31 cellular contexts compared by ENCODE assay signal in genomic region chr7:136079066-136079465, GRCh38.
"Had no signal": no experiment of that assay in that cellular context is flagged by ENCODE, and none has a peak within 500 bp of the region (broad histone marks: within the 10 kb centered on the region; RNA-seq: fewer than 3 reads in every experiment).

No MANE protein-coding gene starts in this region.

- H3K9ac ChIP-seq: neural progenitor cell, parathyroid adenoma had no signal

- H3K27ac ChIP-seq: neural progenitor cell, ovary, parathyroid adenoma, psoas muscle, right lobe of liver, sigmoid colon, spleen, suprapubic skin, testis, tibial artery, transverse colon, upper lobe of right lung, uterus had no signal

- H3K79me2 ChIP-seq: parathyroid adenoma had no signal

- FAIRE-seq: small intestine had no signal

- H3K27me3 ChIP-seq: neural progenitor cell, ovary, right lobe of liver, sigmoid colon, spleen, suprapubic skin, testis, tibial artery, transverse colon, upper lobe of right lung, uterus had no signal

- H3K4me1 Mint-ChIP-seq: naive thymus-derived CD8-positive, alpha-beta T cell; neural progenitor cell; stimulated activated memory B cell treated with anti-CD40 and anti-IgM and Interleukin-4, amounts not matched to agents 10 μg/mL and 1 μg/mL and 100 μg/mL, for 72 hours; stimulated activated naive CD8-positive, alpha-beta T cell treated with anti-CD3 and anti-CD28 coated beads, Interleukin-15, amount 100 ng/mL, for 72 hours had no signal

- DNase-seq: naive thymus-derived CD8-positive, alpha-beta T cell; occipital lobe; ovary; posterior cingulate gyrus; psoas muscle; right cardiac atrium; right lobe of liver; sigmoid colon; small intestine; spleen; stimulated activated CD4-positive, alpha-beta T cell treated with anti-CD3 and anti-CD28 coated beads, Interleukin-12 subunit alpha, Interleukin-12 subunit beta, amount 100 ng/mL, for 4 hours; stimulated activated CD4-positive, alpha-beta T cell treated with anti-CD3 and anti-CD28 coated beads, Interleukin-1b, Interleukin-23, amount 100 ng/mL, for 48 hours; stimulated activated CD4-positive, alpha-beta T cell treated with anti-CD3 and anti-CD28 coated beads, Interleukin-4, amount 100 ng/mL, for 1 hour; stimulated activated CD4-positive, alpha-beta T cell treated with anti-CD3 and anti-CD28 coated beads, Interleukin-4, amount 100 ng/mL, for 4 hours; stimulated activated CD8-positive, alpha-beta memory T cell treated with anti-CD3 and anti-CD28 coated beads, Interleukin-4, amount 100 ng/mL, for 48 hours; stimulated activated naive CD4-positive, alpha-beta T cell; stimulated activated naive CD8-positive, alpha-beta T cell treated with anti-CD3 and anti-CD28 coated beads, Interleukin-15, amount 100 ng/mL, for 72 hours; stimulated activated naive CD8-positive, alpha-beta T cell treated with anti-CD3 and anti-CD28 coated beads, Interleukin-15, Interleukin-2, amounts not matched to agents 100 U/mL and 50 U/mL, for 24 hours; substantia nigra; testis; tibial artery; transverse colon; upper lobe of right lung; uterus had no signal

- ATAC-seq: naive thymus-derived CD8-positive, alpha-beta T cell; natural killer cell treated with Interleukin-12 subunit alpha and Interleukin-12 subunit beta and Interleukin-15 and Interleukin-18, amount 100 ng/mL, for 72 hours; right cardiac atrium; right lobe of liver; stimulated activated memory B cell treated with anti-CD40 and anti-IgM and Interleukin-4, amounts not matched to agents 10 μg/mL and 1 μg/mL and 100 μg/mL, for 72 hours; stimulated activated naive CD8-positive, alpha-beta T cell treated with anti-CD3 and anti-CD28 coated beads, Interleukin-15, amount 100 ng/mL, for 72 hours; stimulated activated naive CD8-positive, alpha-beta T cell treated with anti-CD3 and anti-CD28 coated beads, Interleukin-15, Interleukin-2, amounts not matched to agents 100 U/mL and 50 U/mL, for 24 hours; upper lobe of right lung had no signal

- H3K9me3 ChIP-seq: ovary, psoas muscle, right lobe of liver, sigmoid colon, spleen, suprapubic skin, testis, tibial artery, transverse colon, upper lobe of right lung, uterus had no signal

- H3K4me3 ChIP-seq: neural progenitor cell, ovary, psoas muscle, right lobe of liver, sigmoid colon, spleen, suprapubic skin, testis, tibial artery, transverse colon, upper lobe of right lung, uterus had no signal

- H3K4me3 Mint-ChIP-seq: naive thymus-derived CD8-positive, alpha-beta T cell; natural killer cell treated with Interleukin-12 subunit alpha and Interleukin-12 subunit beta and Interleukin-15 and Interleukin-18, amount 100 ng/mL, for 72 hours; neural progenitor cell; stimulated activated memory B cell treated with anti-CD40 and anti-IgM and Interleukin-4, amounts not matched to agents 10 μg/mL and 1 μg/mL and 100 μg/mL, for 72 hours; stimulated activated naive CD8-positive, alpha-beta T cell treated with anti-CD3 and anti-CD28 coated beads, Interleukin-15, amount 100 ng/mL, for 72 hours; type B pancreatic cell had no signal

- H3K36me3 Mint-ChIP-seq: natural killer cell treated with Interleukin-12 subunit alpha and Interleukin-12 subunit beta and Interleukin-15 and Interleukin-18, amount 100 ng/mL, for 72 hours; neural progenitor cell; stimulated activated memory B cell treated with anti-CD40 and anti-IgM and Interleukin-4, amounts not matched to agents 10 μg/mL and 1 μg/mL and 100 μg/mL, for 72 hours; type B pancreatic cell had no signal

- H3K4me2 ChIP-seq: neural progenitor cell had no signal

- H3K27me3 Mint-ChIP-seq: progenitor cell of endocrine pancreas; stimulated activated memory B cell treated with anti-CD40 and anti-IgM and Interleukin-4, amounts not matched to agents 10 μg/mL and 1 μg/mL and 100 μg/mL, for 72 hours; stimulated activated naive CD8-positive, alpha-beta T cell treated with anti-CD3 and anti-CD28 coated beads, Interleukin-15, amount 100 ng/mL, for 72 hours; type B pancreatic cell had no signal

- H3K4me1 ChIP-seq: parathyroid adenoma, psoas muscle, right lobe of liver, sigmoid colon, spleen, suprapubic skin, testis, tibial artery, transverse colon, upper lobe of right lung, uterus had no signal

- H3K36me3 ChIP-seq: neural progenitor cell, ovary, right lobe of liver, sigmoid colon, spleen, suprapubic skin, tibial artery, transverse colon, upper lobe of right lung, uterus had no signal

- H3K27ac Mint-ChIP-seq: naive thymus-derived CD8-positive, alpha-beta T cell; natural killer cell treated with Interleukin-12 subunit alpha and Interleukin-12 subunit beta and Interleukin-15 and Interleukin-18, amount 100 ng/mL, for 72 hours; neural progenitor cell; progenitor cell of endocrine pancreas; stimulated activated memory B cell treated with anti-CD40 and anti-IgM and Interleukin-4, amounts not matched to agents 10 μg/mL and 1 μg/mL and 100 μg/mL, for 72 hours; stimulated activated naive CD8-positive, alpha-beta T cell treated with anti-CD3 and anti-CD28 coated beads, Interleukin-15, amount 100 ng/mL, for 72 hours; type B pancreatic cell had no signal

- H2AFZ ChIP-seq: neural progenitor cell, parathyroid adenoma had no signal

- H3K9me3 Mint-ChIP-seq: naive thymus-derived CD8-positive, alpha-beta T cell; natural killer cell treated with Interleukin-12 subunit alpha and Interleukin-12 subunit beta and Interleukin-15 and Interleukin-18, amount 100 ng/mL, for 72 hours; neural progenitor cell; stimulated activated memory B cell treated with anti-CD40 and anti-IgM and Interleukin-4, amounts not matched to agents 10 μg/mL and 1 μg/mL and 100 μg/mL, for 72 hours; stimulated activated naive CD8-positive, alpha-beta T cell treated with anti-CD3 and anti-CD28 coated beads, Interleukin-15, amount 100 ng/mL, for 72 hours; type B pancreatic cell had no signal
